ENCODE assay signal across 9 cellular contexts in genomic region chr5:171450423-171451246, GRCh38. TPM values are rescaled to one million over a fixed set of nuclear protein-coding genes. Genes with fewer than 3 reads are reported as not detected.
DNase-seq lines count a peak whose midpoint lies in the region; ATAC-seq and TF ChIP-seq lines count a peak whose summit lies in the region.
"Had no signal": no experiment of that assay in that cellular context is flagged by ENCODE, and none has a peak within 500 bp of the region (broad histone marks: within the 10 kb centered on the region; RNA-seq: fewer than 3 reads in every experiment).

No MANE protein-coding gene starts in this region.

- H3K27ac ChIP-seq in ectodermal cell (ENCODE audit: insufficient read depth, low read depth, low read length, poor library complexity, severe bottlenecking) = no peak overlapping the region
- H3K27ac ChIP-seq in transverse colon = peak overlapping the region; percentile 63 to 68 (median 66)
- H3K27ac ChIP-seq: epithelial cell of prostate had no signal

- TF ChIP-seq CTCF in transverse colon (IDR thresholded peaks at IDR 0.05) (no peak), BE2C (IDR thresholded peaks at IDR 0.05; ENCODE audit: low read depth, low read length) (no peak)

- ATAC-seq in HG03097 (IDR thresholded peaks at IDR 0.05; ENCODE audit: low FRiP score, unreplicated experiment) (no peak), HG03025 (IDR thresholded peaks at IDR 0.05; ENCODE audit: low FRiP score, unreplicated experiment) (no peak)

- intact Hi-C loops in transverse colon (cut with DNase I; ENCODE audit: low total_unique reads) = no loop called here

- H3K4me3 ChIP-seq in ectodermal cell (ENCODE audit: insufficient read depth, low read depth, low read length) (peak overlapping the region; percentile 29), transverse colon (peak overlapping the region; percentile 31 to 55 (median 40)), BE2C (ENCODE audit: low read depth, low read length) (no peak overlapping the region)

- H3K4me1 ChIP-seq in ectodermal cell (ENCODE audit: control insufficient read depth, insufficient read depth, low read length) (peaks cover 8% of the 10 kb centered on the region), transverse colon (peaks cover 0 to 10% (median 6%) of the 10 kb centered on the region in 4 donors), BE2C (no peaks in the 10 kb centered on the region)

- in situ Hi-C loops in transverse colon (cut with MboI; ENCODE audit: low pct_ligation_motif_present in 1 of 4, low pct_unique_long_range_greater_than_20kb in 1 of 4, low sequenced_read_pairs in 3 of 4) = no loop called here

- H3K36me3 ChIP-seq in ectodermal cell (ENCODE audit: control insufficient read depth, insufficient read depth, low read length) = no peaks in the 10 kb centered on the region
- no peaks in the 10 kb centered on the region for H3K36me3 ChIP-seq in transverse colon
- no peaks in the 10 kb centered on the region for H3K36me3 ChIP-seq in BE2C

- DNase-seq in EH (ENCODE audit: low read depth) = peak; percentile 85
- DNase-seq in RKO (ENCODE audit: low spot score) = peak; percentile 79
- DNase-seq in mucosa of gallbladder (ENCODE audit: low spot score) = peak; percentile 48
- peak; percentile 36 for DNase-seq in transverse colon
- DNase-seq in BE2C = no peak

- H3K27me3 ChIP-seq in ectodermal cell (ENCODE audit: control insufficient read depth, insufficient read depth, low read length, poor library complexity, severe bottlenecking) (peaks cover 21% of the 10 kb centered on the region), transverse colon (peaks cover 16% of the 10 kb centered on the region), BE2C (no peaks in the 10 kb centered on the region)

- no peak for TF ChIP-seq EP300 in transverse colon (IDR thresholded peaks at IDR 0.05; ENCODE audit: low read depth)

- no peak for TF ChIP-seq POLR2A in transverse colon (IDR thresholded peaks at IDR 0.05)

- 7 to 8% methylated on average over 82 of the region's 82 CpGs for WGBS in ectodermal cell, 2 experiments
- WGBS in transverse colon (ENCODE audit: low coverage in 1 of 2), 2 donors = 29% methylated on average over 53 of the region's 82 CpGs; no CpG with 5 or more reads in 1 of the 2 donors

- H3K9me3 ChIP-seq in ectodermal cell (ENCODE audit: control insufficient read depth, low read length) (no peaks in the 10 kb centered on the region), transverse colon (no peaks in the 10 kb centered on the region), BE2C (no peaks in the 10 kb centered on the region)

RNA-seq across cellular contexts. Expression of gene FGF18, which starts 31.2 kb away (rescaled TPM):
- polyA plus RNA-seq in ectodermal cell (2013, experiment 1 of 4) = 0.39 TPM
- 0.55 TPM for polyA plus RNA-seq in ectodermal cell (2013, experiment 2 of 4)
- 0.43 TPM for polyA plus RNA-seq in ectodermal cell (2013, experiment 3 of 4)
- 0.85 TPM for polyA plus RNA-seq in ectodermal cell (2013, experiment 4 of 4)
- 0.63 TPM for total RNA-seq in mucosa of gallbladder
- under 1 TPM in 2 of 4 donors, not detected in 2; 0.14 to 0.32 TPM for total RNA-seq in transverse colon
- polyA plus RNA-seq in BE2C (2012; ENCODE audit: insufficient read depth, insufficient read length, low read depth) = 0.51 TPM
